8 cellular contexts compared by ENCODE assay signal in the genomic region with DNA sequence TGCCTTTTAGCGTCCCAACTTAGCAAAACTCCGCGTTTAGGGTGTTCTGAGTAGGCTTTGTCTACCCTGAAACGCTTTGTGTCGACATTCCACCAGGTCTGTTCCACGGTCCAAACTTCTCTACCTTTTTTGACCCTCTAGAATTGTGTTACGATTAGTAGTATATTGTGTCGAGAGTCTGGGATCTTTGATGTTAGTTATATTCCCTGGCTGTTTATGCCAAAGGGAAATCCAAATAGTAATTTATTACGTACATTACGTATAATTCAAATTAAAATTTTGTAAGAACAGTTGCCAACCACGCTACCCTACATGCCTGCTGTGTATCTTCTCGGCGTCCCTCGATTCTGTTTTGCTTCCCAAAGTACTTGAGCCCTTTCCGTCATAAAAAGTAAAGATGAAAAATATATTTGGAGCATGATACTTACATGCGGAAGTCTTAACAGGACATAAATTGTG. TPM values are rescaled to one million over a fixed set of nuclear protein-coding genes. Genes with fewer than 3 reads are reported as not detected.
A peak's percentile ranks its signal among the peaks of the same experiment; 100 is the strongest.
DNase-seq lines count a peak whose midpoint lies in the region; ATAC-seq, FAIRE-seq and TF ChIP-seq lines count a peak whose summit lies in the region.

No MANE protein-coding gene starts in this region.

- no peaks in the 10 kb centered on the region for H3K9me2 ChIP-seq in Loucy (replicated peaks; ENCODE audit: low read depth, low read length)

- no peak for TF ChIP-seq CTCF in CD8-positive, alpha-beta T cell (IDR thresholded peaks at IDR 0.05)
- TF ChIP-seq CTCF in Loucy (conservative IDR thresholded peaks at IDR 0.05; ENCODE audit: low read length) (no peak), K562 (IDR thresholded peaks at IDR 0.05 in 2 of 3, conservative IDR thresholded peaks at IDR 0.05 in 1 of 3; ENCODE audit: insufficient read depth in 2 of 3, low read depth in 1 of 3, low read length in 3 of 3) (no peak), right lobe of liver (IDR thresholded peaks at IDR 0.05) (no peak), upper lobe of left lung (IDR thresholded peaks at IDR 0.05) (no peak)

- H3K4me1 Mint-ChIP-seq in CD8-positive, alpha-beta T cell (ENCODE audit: low read depth) = peaks cover 27% of the 10 kb centered on the region

- H3K27ac Mint-ChIP-seq in CD8-positive, alpha-beta T cell = peak overlapping the region; percentile 96

- no peak for FAIRE-seq in K562 (lab: Jason Lieb, UNC)

- H3K27me3 ChIP-seq in CD8-positive, alpha-beta T cell (ENCODE audit: insufficient read depth, low read length) = no peaks in the 10 kb centered on the region
- H3K27me3 ChIP-seq in Loucy (ENCODE audit: insufficient read depth, low read length, poor library complexity, severe bottlenecking) = peaks cover 40% of the 10 kb centered on the region
- H3K27me3 ChIP-seq in K562 (ENCODE audit: control insufficient read depth in 2 of 2, insufficient read depth in 2 of 2, low read length in 2 of 2) = no peaks in the 10 kb centered on the region
- no peaks in the 10 kb centered on the region for H3K27me3 ChIP-seq in right lobe of liver
- no peaks in the 10 kb centered on the region for H3K27me3 ChIP-seq in upper lobe of left lung

- TSS peak; percentile 96 for BruUV-seq in K562 (replicated peaks; lab: Mats Ljungman, UMichigan)

- peaks cover 27% of the 10 kb centered on the region for H3K36me3 Mint-ChIP-seq in CD8-positive, alpha-beta T cell

- TF ChIP-seq POLR2A in K562 (conservative IDR thresholded peaks at IDR 0.05) = no peak
- no peak for TF ChIP-seq POLR2A in right lobe of liver (IDR thresholded peaks at IDR 0.05)
- no peak for TF ChIP-seq POLR2A in upper lobe of left lung (IDR thresholded peaks at IDR 0.05)

- under 1% methylated on average over 16 of the region's 16 CpGs for WGBS in K562 (ENCODE audit: insufficient coverage, low coverage, missing lambda C conversion rate)
- under 1% methylated on average over 16 of the region's 16 CpGs for WGBS in right lobe of liver (ENCODE audit: insufficient coverage, low coverage, low lambda C conversion rate, missing lambda C conversion rate)
- WGBS in upper lobe of left lung, 2 donors = 2 to 3% methylated on average over 16 of the region's 16 CpGs

- no peaks in the 10 kb centered on the region for H3K9me1 ChIP-seq in K562 (ENCODE audit: control insufficient read depth, insufficient read depth, low read length)

- no peaks in the 10 kb centered on the region for H3K36me3 ChIP-seq in CD8-positive, alpha-beta T cell (ENCODE audit: insufficient read depth, low read length)
- no peaks in the 10 kb centered on the region for H3K36me3 ChIP-seq in Loucy (ENCODE audit: insufficient read depth, low read length)
- peaks cover 3% of the 10 kb centered on the region; the same call in 1 of the 3 replicates for H3K36me3 ChIP-seq in K562 (ENCODE audit: control insufficient read depth, insufficient read depth, low read length)
- H3K36me3 ChIP-seq in right lobe of liver = no peaks in the 10 kb centered on the region
- H3K36me3 ChIP-seq in upper lobe of left lung = no peaks in the 10 kb centered on the region

- H3K27ac ChIP-seq in CD8-positive, alpha-beta T cell (ENCODE audit: low read depth, low read length) = peak overlapping the region; percentile 89
- H3K27ac ChIP-seq in K562 (ENCODE audit: extremely low read depth, low read depth, low read length) (peak overlapping the region; percentile 99), right lobe of liver (peak overlapping the region; percentile 95 to 98 (median 97)), upper lobe of left lung (peak overlapping the region; percentile 96 to 98 (median 96))

- no peak for ATAC-seq in CD8-positive, alpha-beta T cell
- no peak; the same call in 2 of the 3 replicates for ATAC-seq in K562
- no peak for ATAC-seq in right lobe of liver
- ATAC-seq in upper lobe of left lung (ENCODE audit: low FRiP score in 2 of 2) = no peak
- ATAC-seq in GM21367 (IDR thresholded peaks at IDR 0.05; ENCODE audit: unreplicated experiment) = no peak
- no peak for ATAC-seq in HG03571 (IDR thresholded peaks at IDR 0.05; ENCODE audit: unreplicated experiment)
- no peak for ATAC-seq in GM21529 (IDR thresholded peaks at IDR 0.05; ENCODE audit: unreplicated experiment)

- peak overlapping the region; percentile 91 for H3K4me3 Mint-ChIP-seq in CD8-positive, alpha-beta T cell

- H2AFZ ChIP-seq in Loucy (ENCODE audit: low read length) (peak overlapping the region; percentile 97), K562 (ENCODE audit: low read depth, low read length) (peak overlapping the region; percentile 97)

- no peak for DNase-seq in CD8-positive, alpha-beta T cell
- DNase-seq in K562 (ENCODE audit: extremely low read depth in 1 of 4, low spot score in 3 of 4) (peak in 1 of 4 experiments; percentile 30), right lobe of liver (no peak), upper lobe of left lung (no peak)

- H3K9me3 Mint-ChIP-seq in CD8-positive, alpha-beta T cell = no peaks in the 10 kb centered on the region

- no peaks in the 10 kb centered on the region for H3K9me3 ChIP-seq in CD8-positive, alpha-beta T cell (ENCODE audit: low read length)
- H3K9me3 ChIP-seq in Loucy (ENCODE audit: insufficient read depth, low read depth, low read length) = no peaks in the 10 kb centered on the region
- no peaks in the 10 kb centered on the region for H3K9me3 ChIP-seq in K562 (replicated peaks; ENCODE audit: control insufficient read depth, insufficient read depth, low read depth, low read length)
- H3K9me3 ChIP-seq in right lobe of liver = no peaks in the 10 kb centered on the region
- H3K9me3 ChIP-seq in upper lobe of left lung = no peaks in the 10 kb centered on the region

- in situ Hi-C loops in K562 (cut with MboI) = no loop called here

- peak overlapping the region; percentile 92 for H3K4me2 ChIP-seq in Loucy (ENCODE audit: low read depth, low read length, poor library complexity, severe bottlenecking)
- H3K4me2 ChIP-seq in K562 (ENCODE audit: insufficient read depth, low read length) = peak overlapping the region; percentile 92

- H3K27me3 Mint-ChIP-seq in CD8-positive, alpha-beta T cell (ENCODE audit: low read depth) = peaks cover 4% of the 10 kb centered on the region

- CTCF ChIA-PET in CD8-positive, alpha-beta T cell (lab: Charles Lee) = interaction anchor here (0.7 kb wide), 1 partner anchor 1507 kb away, joined by 3 read pairs; no protein-coding TSS in a partner anchor
- CTCF ChIA-PET in K562 (lab: Yijun Ruan, JAX; ENCODE audit: low intra/inter-chr PET ratio) = interaction anchor here (0.6 kb wide), 1 partner anchor 552 kb away, joined by 4 read pairs; no protein-coding TSS in a partner anchor

- H3K4me1 ChIP-seq in CD8-positive, alpha-beta T cell (ENCODE audit: insufficient read depth, low read length) = peaks cover 28% of the 10 kb centered on the region
- H3K4me1 ChIP-seq in Loucy (ENCODE audit: insufficient read depth, low read length, poor library complexity, severe bottlenecking) (peaks cover 38% of the 10 kb centered on the region), K562 (replicated peaks in 1 of 2; ENCODE audit: control insufficient read depth in 2 of 2, insufficient read depth in 2 of 2, low read length in 2 of 2) (peaks cover 10 to 12% of the 10 kb centered on the region in 2 experiments; a peak in 3 of 5 replicates), right lobe of liver (peaks cover 0 to 34% (median 5%) of the 10 kb centered on the region in 4 donors), upper lobe of left lung (peaks cover 25 to 40% (median 32%) of the 10 kb centered on the region in 4 donors)

- H3K9ac ChIP-seq in Loucy (ENCODE audit: low read depth, low read length, poor library complexity, severe bottlenecking) (peak overlapping the region; percentile 95), K562 (ENCODE audit: insufficient read depth in 1 of 2, low read depth in 2 of 2, low read length in 2 of 2) (peak overlapping the region; percentile 97 to 98)

- no peaks in the 10 kb centered on the region for H3F3A ChIP-seq in Loucy (ENCODE audit: low read depth)

- POLR2A ChIA-PET in CD8-positive, alpha-beta T cell (lab: Charles Lee) = interaction anchor here (0.7 to 1.4 kb wide), 3 partner anchors 47 to 748 kb away, joined by 5 read pairs; partner anchors contain the start of gene HS1BP3
- POLR2A ChIA-PET in K562 (lab: Yijun Ruan, JAX) = interaction anchor here (0.6 kb wide), 1 partner anchor 28 kb away, joined by 3 read pairs; no protein-coding TSS in a partner anchor

- peaks cover 35% of the 10 kb centered on the region for H3K79me2 ChIP-seq in Loucy (ENCODE audit: insufficient read depth, low read length)
- H3K79me2 ChIP-seq in K562 (ENCODE audit: control insufficient read depth, insufficient read depth, low read length) = peaks cover 48% of the 10 kb centered on the region

- peaks cover 23% of the 10 kb centered on the region for H4K20me1 ChIP-seq in Loucy (ENCODE audit: insufficient read depth, low read length, poor library complexity, severe bottlenecking)
- H4K20me1 ChIP-seq in K562 (replicated peaks; ENCODE audit: control insufficient read depth, insufficient read depth, low read length) = peaks cover 7% of the 10 kb centered on the region; the same call in 1 of the 2 replicates

- H3K4me3 ChIP-seq in CD8-positive, alpha-beta T cell (ENCODE audit: low read depth, low read length) = peak overlapping the region; percentile 83
- H3K4me3 ChIP-seq in Loucy (ENCODE audit: low read length, poor library complexity, severe bottlenecking) = peak overlapping the region; percentile 86
- peak overlapping the region; percentile 68 for H3K4me3 ChIP-seq in K562
- H3K4me3 ChIP-seq in right lobe of liver = peak overlapping the region; percentile 83 to 87 (median 86)
- peak overlapping the region; percentile 51 to 86 (median 82) for H3K4me3 ChIP-seq in upper lobe of left lung

- TF ChIP-seq EP300 in K562 (IDR thresholded peaks at IDR 0.05; ENCODE audit: low read length) = no peak
- TF ChIP-seq EP300 in upper lobe of left lung (IDR thresholded peaks at IDR 0.05) = no peak

- intact Hi-C loops in CD8-positive, alpha-beta T cell (cut with DNase I, micrococcal nuclease) = loop anchor here (2.0 to 5.0 kb wide), 3 partner anchors 540 to 1342 kb away; partner anchors contain the start of genes LDAH (in 1 of the 2) and RDH14 (in 1 of the 2)
- intact Hi-C loops in K562 (cut with micrococcal nuclease) (loop anchor here (5.0 kb wide), 1 partner anchor 150 kb away; the partner anchor contains the start of gene LAPTM4A), right lobe of liver (cut with DNase I) (no loop called here)

- no peak for TF ChIP-seq RAD21 in K562 (CRISPR knock-in tag; conservative IDR thresholded peaks at IDR 0.05 in 1 of 2, IDR thresholded peaks at IDR 0.05 in 1 of 2)

RNA-seq across cellular contexts. Expression of gene TTC32, which starts 0.5 kb away (rescaled TPM):
- total RNA-seq in CD8-positive, alpha-beta T cell = 10 to 100 TPM; 33.7 to 35.8 TPM
- total RNA-seq in K562 (2011; cell fraction: chromatin; rRNA removed; ENCODE audit: low replicate concordance) = 43.8 and 77.6 TPM in 2 replicates
- 47.5 and 49.7 TPM in 2 replicates for total RNA-seq in K562 (2011; cell fraction: nucleolus; rRNA removed)
- 59.5 and 69.1 TPM in 2 replicates for total RNA-seq in K562 (2011; cell fraction: nucleoplasm; rRNA removed)
- total RNA-seq in K562 (2014; rRNA removed) = 23.7 and 27.6 TPM in 2 replicates
- total RNA-seq in K562 (2014; rRNA removed; fragmentation: Illumina TruSeq; extraction: Trizol) = 52.6 and 59.0 TPM in 2 replicates
- total RNA-seq in K562 (2015; rRNA removed; fragmentation: Illumina TruSeq; extraction: Trizol) = 38.2 and 42.3 TPM in 2 replicates
- 36.5 and 40.8 TPM in 2 replicates for total RNA-seq in K562 (2021)
- 64.3 and 69.3 TPM in 2 replicates for polyA plus RNA-seq in K562 (2011; rRNA removed)
- polyA plus RNA-seq in K562 (2011; cell fraction: cytosol; rRNA removed) = 32.1 and 37.1 TPM in 2 replicates
- polyA plus RNA-seq in K562 (2011; cell fraction: nucleus; rRNA removed) = 90.6 and 119 TPM in 2 replicates
- 38.8 and 49.6 TPM in 2 replicates for polyA plus RNA-seq in K562 (2012)
- polyA plus RNA-seq in K562 (2014; fragmentation: Illumina TruSeq; extraction: Trizol) = 39.6 and 40.5 TPM in 2 replicates
- polyA plus RNA-seq in K562 (2014; fragmentation: Nextera tagmentation; extraction: Ambion mirVana) = 10 to 100 TPM; 55.0 to 66.5 TPM
- 55.0 and 71.4 TPM in 2 replicates for polyA plus RNA-seq in K562 (2014; rRNA removed)
- 26.9 and 30.0 TPM in 2 replicates for polyA minus RNA-seq in K562 (2011; rRNA and poly(A)+ RNA removed)
- polyA minus RNA-seq in K562 (2011; cell fraction: cytosol; rRNA and poly(A)+ RNA removed) = 13.1 and 15.0 TPM in 2 replicates
- 90.5 and 115 TPM in 2 replicates for polyA minus RNA-seq in K562 (2011; cell fraction: nucleus; rRNA and poly(A)+ RNA removed)
- total RNA-seq in right lobe of liver = 1 to 10 TPM; 2.4 to 5.5 (median 3.8) TPM
- 10 to 100 TPM in 4 of 6 donors, 1 to 10 TPM in 2; 8.4 to 14.7 (median 12.3) TPM for total RNA-seq in upper lobe of left lung

Comparison
In these comparisons a context has a peak if more than half of its experiments do, and no peak if none do; other contexts are left out.
1. intact Hi-C loops: an anchor here in CD8-positive, alpha-beta T cell (2.0 to 5.0 kb wide) and K562 (5.0 kb wide); none called in right lobe of liver.